ENCODE assay signal across 8 cellular contexts in the genomic region with DNA sequence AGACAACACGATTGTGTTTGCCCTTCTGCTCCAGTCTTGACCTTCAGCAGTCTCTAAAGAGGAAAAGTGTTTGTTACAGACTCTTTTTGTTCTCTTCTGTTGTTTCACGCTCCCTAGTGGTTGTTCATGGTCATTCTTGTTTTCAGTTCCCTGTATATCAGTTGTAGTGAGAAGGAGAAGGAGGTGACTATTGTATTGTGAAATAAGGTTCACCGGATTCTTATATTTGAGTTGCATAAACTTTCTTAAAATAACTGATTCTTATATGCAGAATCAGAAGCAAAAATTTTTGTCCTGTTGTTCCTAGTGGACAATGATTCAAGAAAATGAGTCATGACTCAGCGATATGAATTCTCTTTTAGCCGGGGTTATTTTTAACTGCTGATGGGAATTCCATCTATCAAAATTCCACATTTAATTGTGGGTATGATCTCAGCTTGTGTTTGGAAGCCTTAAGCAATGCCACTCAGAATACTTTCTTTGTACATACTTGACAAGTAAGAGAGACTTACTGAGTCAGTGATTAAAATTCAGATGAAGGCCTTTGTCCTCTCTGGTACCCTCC.
A peak's percentile ranks its signal among the peaks of the same experiment; 100 is the strongest.
DNase-seq lines count a peak whose midpoint lies in the region; ATAC-seq and TF ChIP-seq lines count a peak whose summit lies in the region.

No MANE protein-coding gene starts in this region.

- H3K9me3 ChIP-seq in ascending aorta = no peaks in the 10 kb centered on the region

- no peaks in the 10 kb centered on the region for H3K9me3 Mint-ChIP-seq in stimulated activated naive B cell treated with anti-CD40 and anti-IgM and Interleukin-4, amounts not matched to agents 10 μg/mL and 1 μg/mL and 100 μg/mL, for 72 hours

- no peaks in the 10 kb centered on the region for H3K27me3 ChIP-seq in ascending aorta

- intact Hi-C loops in ascending aorta (cut with DNase I) = loop anchor here (5.0 to 10.0 kb wide), 3 partner anchors 593 to 1690 kb away; partner anchors contain the start of gene FAM20B

- no peak overlapping the region for H3K27ac Mint-ChIP-seq in stimulated activated naive B cell treated with anti-CD40 and anti-IgM and Interleukin-4, amounts not matched to agents 10 μg/mL and 1 μg/mL and 100 μg/mL, for 72 hours

- in situ Hi-C loops in KBM-7 (cut with MboI; ENCODE audit: low pct_unique_long_range_greater_than_20kb, low sequenced_read_pairs) = no loop called here

- ATAC-seq in GM18502 (IDR thresholded peaks at IDR 0.05; ENCODE audit: poor library complexity, unreplicated experiment) = peak; percentile 76
- ATAC-seq in stimulated activated naive B cell treated with anti-CD40 and anti-IgM and Interleukin-4, amounts not matched to agents 10 μg/mL and 1 μg/mL and 100 μg/mL, for 72 hours (replicated peaks) = peak; percentile 72 to 86

- H3K4me3 ChIP-seq in ascending aorta = peak overlapping the region; percentile 9 to 23

- peaks cover 0 to 4% of the 10 kb centered on the region in 2 donors for H3K27me3 Mint-ChIP-seq in stimulated activated naive B cell treated with anti-CD40 and anti-IgM and Interleukin-4, amounts not matched to agents 10 μg/mL and 1 μg/mL and 100 μg/mL, for 72 hours

- H3K4me1 Mint-ChIP-seq in stimulated activated naive B cell treated with anti-CD40 and anti-IgM and Interleukin-4, amounts not matched to agents 10 μg/mL and 1 μg/mL and 100 μg/mL, for 72 hours = no peaks in the 10 kb centered on the region

- peak overlapping the region; percentile 71 to 73 for H3K27ac ChIP-seq in ascending aorta

- no peaks in the 10 kb centered on the region for H3K36me3 ChIP-seq in ascending aorta

- H3K4me1 ChIP-seq in ascending aorta = peaks cover 5 to 37% of the 10 kb centered on the region in 2 donors

- peak; percentile 35 to 57 (median 45) for TF ChIP-seq CTCF in ascending aorta (IDR thresholded peaks at IDR 0.05)

- DNase-seq in KBM-7 = peak; percentile 67
- no peak for DNase-seq in ascending aorta (ENCODE audit: low spot score in 2 of 2)
- DNase-seq in iPS DF 19.7 (ENCODE audit: low read depth, low spot score) = peak; percentile 47
- no peak for DNase-seq in stimulated activated naive B cell treated with anti-CD40 and anti-IgM and Interleukin-4, amounts not matched to agents 10 μg/mL and 1 μg/mL and 100 μg/mL, for 72 hours
- DNase-seq in activated CD4-positive, alpha-beta T cell treated with anti-CD3 and anti-CD28 coated beads for 4 hours = no peak
- no peak for DNase-seq in NK-92 (lab: John Stamatoyannopoulos, UW; ENCODE audit: unreplicated experiment)
- DNase-seq in NCI-H128 (lab: John Stamatoyannopoulos, UW; ENCODE audit: unreplicated experiment) = no peak

- H3K36me3 Mint-ChIP-seq in stimulated activated naive B cell treated with anti-CD40 and anti-IgM and Interleukin-4, amounts not matched to agents 10 μg/mL and 1 μg/mL and 100 μg/mL, for 72 hours = no peaks in the 10 kb centered on the region

- H3K4me3 Mint-ChIP-seq in stimulated activated naive B cell treated with anti-CD40 and anti-IgM and Interleukin-4, amounts not matched to agents 10 μg/mL and 1 μg/mL and 100 μg/mL, for 72 hours = no peak overlapping the region

Comparison
In these comparisons a context has a peak if more than half of its experiments do, and no peak if none do; other contexts are left out.
1. DNase-seq: peak in KBM-7 (single experiment) and iPS DF 19.7 (single experiment); none in ascending aorta (0 of 2), stimulated activated naive B cell treated with anti-CD40 and anti-IgM and Interleukin-4, amounts not matched to agents 10 μg/mL and 1 μg/mL and 100 μg/mL, for 72 hours (single experiment), activated CD4-positive, alpha-beta T cell treated with anti-CD3 and anti-CD28 coated beads for 4 hours (0 of 2), NK-92 (single experiment) and NCI-H128 (single experiment).